Comparison of ENCODE assay signal across 31 cellular contexts in genomic region chr5:94314507-94315170, GRCh38.
DNase-seq lines count a peak whose midpoint lies in the region; ATAC-seq, FAIRE-seq and TF ChIP-seq lines count a peak whose summit lies in the region.
"Had no signal": no experiment of that assay in that cellular context is flagged by ENCODE, and none has a peak within 500 bp of the region (broad histone marks: within the 10 kb centered on the region; RNA-seq: fewer than 3 reads in every experiment).

No MANE protein-coding gene starts in this region.

- 58% methylated on average over 7 of the region's 7 CpGs for WGBS in GM12878 (ENCODE audit: insufficient coverage, insufficient replicate concordance, low lambda C conversion rate, missing lambda C conversion rate)
- 79 to 88% (median 85%) methylated on average over 7 of the region's 7 CpGs for WGBS in stomach, 5 donors

- H3K4me1 Mint-ChIP-seq in activated T-cell treated with anti-CD3 and anti-CD28 coated beads, Interleukin-2, amount 50 U/mL, for 24 hours (ENCODE audit: low read depth): no peaks in the 10 kb centered on the region
- no peaks in the 10 kb centered on the region for H3K4me1 Mint-ChIP-seq in activated CD4-positive, alpha-beta T cell treated with anti-CD3 and anti-CD28 coated beads for 36 hours
- H3K4me1 Mint-ChIP-seq: nephron had no signal

- H3K27ac ChIP-seq in GM12878 (ENCODE audit: control insufficient read depth, insufficient read depth): no peak overlapping the region
- H3K27ac ChIP-seq in stomach: no peak overlapping the region
- H3K27ac ChIP-seq: heart left ventricle, RWPE1, thyroid gland had no signal

- ATAC-seq in GM12878 (no peak), sciatic nerve (peak; percentile 60)
- ATAC-seq in activated CD4-positive, alpha-beta T cell treated with anti-CD3 and anti-CD28 coated beads for 36 hours: no peak
- ATAC-seq: activated T-cell treated with anti-CD3 and anti-CD28 coated beads, Interleukin-2, amount 50 U/mL, for 4 hours; CD8-positive, alpha-beta T cell; heart left ventricle; mucosa of descending colon; stimulated activated naive CD8-positive, alpha-beta T cell treated with anti-CD3 and anti-CD28 coated beads, Interleukin-15, Interleukin-2, amounts not matched to agents 100 U/mL and 50 U/mL, for 24 hours had no signal

- SMC1A ChIA-PET in GM12878 (lab: Charles Lee; ENCODE audit: uncharacterized antibody, unreplicated experiment): interaction anchor here (0.7 to 0.8 kb wide), 2 partner anchors 32 to 1231 kb away, joined by 3 to 4 read pairs; no protein-coding TSS in a partner anchor

- H4K20me1 ChIP-seq in GM12878 (ENCODE audit: control insufficient read depth, insufficient read depth): no peaks in the 10 kb centered on the region

- no peak overlapping the region for H3K9ac ChIP-seq in GM12878 (ENCODE audit: control insufficient read depth, insufficient read depth, low read length)

- no peak overlapping the region for H3K27ac Mint-ChIP-seq in activated T-cell treated with anti-CD3 and anti-CD28 coated beads, Interleukin-2, amount 50 U/mL, for 24 hours
- no peak overlapping the region for H3K27ac Mint-ChIP-seq in activated CD4-positive, alpha-beta T cell treated with anti-CD3 and anti-CD28 coated beads for 36 hours
- H3K27ac Mint-ChIP-seq: CD8-positive, alpha-beta T cell; nephron had no signal

- H3K36me3 ChIP-seq in GM12878 (ENCODE audit: control insufficient read depth in 2 of 2, insufficient read depth in 2 of 2, low read length in 1 of 2) (no peaks in the 10 kb centered on the region), stomach (no peaks in the 10 kb centered on the region)
- H3K36me3 ChIP-seq: heart left ventricle, thyroid gland had no signal

- H3K36me3 Mint-ChIP-seq in activated T-cell treated with anti-CD3 and anti-CD28 coated beads, Interleukin-2, amount 50 U/mL, for 24 hours (ENCODE audit: low read depth): no peaks in the 10 kb centered on the region
- H3K36me3 Mint-ChIP-seq in activated CD4-positive, alpha-beta T cell treated with anti-CD3 and anti-CD28 coated beads for 36 hours (ENCODE audit: low read depth): no peaks in the 10 kb centered on the region
- H3K36me3 Mint-ChIP-seq: CD8-positive, alpha-beta T cell had no signal

- H3K27me3 Mint-ChIP-seq in activated T-cell treated with anti-CD3 and anti-CD28 coated beads, Interleukin-2, amount 50 U/mL, for 24 hours: no peaks in the 10 kb centered on the region
- H3K27me3 Mint-ChIP-seq in activated CD4-positive, alpha-beta T cell treated with anti-CD3 and anti-CD28 coated beads for 36 hours: no peaks in the 10 kb centered on the region

- H3K9me3 ChIP-seq in GM12878 (replicated peaks; ENCODE audit: control insufficient read depth, insufficient read depth, low read length) (no peaks in the 10 kb centered on the region), stomach (no peaks in the 10 kb centered on the region)
- H3K9me3 ChIP-seq: heart left ventricle, mucosa of descending colon, thyroid gland had no signal

- H3K4me1 ChIP-seq in GM12878 (ENCODE audit: control insufficient read depth, insufficient read depth, low read length) (no peaks in the 10 kb centered on the region), stomach (no peaks in the 10 kb centered on the region)
- H3K4me1 ChIP-seq: thyroid gland had no signal

- CTCF ChIA-PET in GM12878 (lab: Yijun Ruan, JAX): no interaction called here
- CTCF ChIA-PET in activated CD4-positive, alpha-beta T cell treated with anti-CD3 and anti-CD28 coated beads for 36 hours (lab: Charles Lee): no interaction called here

- BruUV-seq in GM12878 (replicated peaks; lab: Mats Ljungman, UMichigan): no TSS peak

- no peak overlapping the region for H3K4me3 Mint-ChIP-seq in activated T-cell treated with anti-CD3 and anti-CD28 coated beads, Interleukin-2, amount 50 U/mL, for 24 hours
- no peak overlapping the region for H3K4me3 Mint-ChIP-seq in activated CD4-positive, alpha-beta T cell treated with anti-CD3 and anti-CD28 coated beads for 36 hours
- H3K4me3 Mint-ChIP-seq: activated T-cell treated with anti-CD3 and anti-CD28 coated beads, Interleukin-2, amount 50 U/mL, for 4 hours; CD8-positive, alpha-beta T cell; nephron had no signal

- TF ChIP-seq CTCF in GM12878 (IDR thresholded peaks at IDR 0.05 in 2 of 3, conservative IDR thresholded peaks at IDR 0.05 in 1 of 3; ENCODE audit: control insufficient read depth in 2 of 3, extremely low read depth in 1 of 3, insufficient read depth in 1 of 3, low read depth in 3 of 3, low read length in 3 of 3): no peak
- no peak for TF ChIP-seq CTCF in stomach (IDR thresholded peaks at IDR 0.05)

- TF ChIP-seq POLR2A in GM12878 (IDR thresholded peaks at IDR 0.05; ENCODE audit: low read depth, low read length) (no peak), stomach (IDR thresholded peaks at IDR 0.05) (no peak)

- TF ChIP-seq EP300 in GM12878 (IDR thresholded peaks at IDR 0.05; ENCODE audit: borderline replicate concordance in 1 of 2, control insufficient read depth in 1 of 2, low read depth in 2 of 2, low read length in 2 of 2) (no peak), stomach (IDR thresholded peaks at IDR 0.05) (no peak)

- TF ChIP-seq RAD21 in GM12878 (IDR thresholded peaks at IDR 0.05; ENCODE audit: insufficient read depth, low read depth, low read length): no peak

- no peak overlapping the region for H3K4me3 ChIP-seq in GM12878
- no peak overlapping the region for H3K4me3 ChIP-seq in stomach
- H3K4me3 ChIP-seq: heart left ventricle, lung, mucosa of descending colon, thyroid gland had no signal

- H3K27me3 ChIP-seq in GM12878 (replicated peaks in 1 of 2; ENCODE audit: control insufficient read depth in 2 of 2, insufficient read depth in 2 of 2, low read length in 1 of 2): no peaks in the 10 kb centered on the region
- H3K27me3 ChIP-seq in stomach: no peaks in the 10 kb centered on the region
- H3K27me3 ChIP-seq: heart left ventricle, thyroid gland had no signal

- no peak overlapping the region for H2AFZ ChIP-seq in GM12878 (ENCODE audit: control insufficient read depth, low read depth, low read length)

- H3K79me2 ChIP-seq in GM12878 (ENCODE audit: control insufficient read depth, insufficient read depth, low read length): no peaks in the 10 kb centered on the region

- in situ Hi-C loops in GM12878 (cut with MboI): no loop called here

- FAIRE-seq in GM12878 (lab: Jason Lieb, UNC): no peak
- FAIRE-seq: A204.1, astrocyte, G401.6 had no signal

- POLR2A ChIA-PET in GM12878 (lab: Charles Lee): no interaction called here
- POLR2A ChIA-PET in activated CD4-positive, alpha-beta T cell treated with anti-CD3 and anti-CD28 coated beads for 36 hours (lab: Charles Lee): no interaction called here

- RAD21 ChIA-PET in GM12878 (lab: Charles Lee; ENCODE audit: unreplicated experiment): no interaction called here

- DNase-seq in NCI-H748 (lab: John Stamatoyannopoulos, UW; ENCODE audit: unreplicated experiment) (peak; percentile 16), NCI-H748 treated with DMSO at 0.1 percent for 48 hours (lab: John Stamatoyannopoulos, UW) (no peak), GM12878 (ENCODE audit: low read depth, low spot score) (no peak), globus pallidus (ENCODE audit: low spot score) (peak; percentile 19), sciatic nerve (ENCODE audit: low spot score) (no peak), stomach (no peak)
- DNase-seq in activated T-cell treated with anti-CD3 and anti-CD28 coated beads, Interleukin-2, amount 50 U/mL, for 24 hours: no peak
- DNase-seq in activated CD4-positive, alpha-beta T cell treated with anti-CD3 and anti-CD28 coated beads for 36 hours: no peak
- DNase-seq: activated CD4-positive, alpha-beta T cell treated with anti-CD3 and anti-CD28 coated beads for 1 hour; activated gamma-delta T cell treated with Interleukin-2 at 50 U/mL for 16 hours; activated T-cell treated with anti-CD3 and anti-CD28 coated beads, Interleukin-2, amount 50 U/mL, for 4 hours; AML-193; CD8-positive, alpha-beta T cell; cerebellar nuclear complex; DMS153; H7; heart left ventricle; kidney glomerular epithelial cell; mucosa of descending colon; NCI-H1092 treated with DMSO at 0.1 percent for 48 hours; NCI-H187; NCI-H69; stimulated activated naive CD8-positive, alpha-beta T cell treated with anti-CD3 and anti-CD28 coated beads, Interleukin-15, Interleukin-2, amounts not matched to agents 100 U/mL and 50 U/mL, for 24 hours; T-helper 2 cell; thyroid gland had no signal

- no peaks in the 10 kb centered on the region for H3K9me3 Mint-ChIP-seq in activated T-cell treated with anti-CD3 and anti-CD28 coated beads, Interleukin-2, amount 50 U/mL, for 24 hours
- H3K9me3 Mint-ChIP-seq in activated CD4-positive, alpha-beta T cell treated with anti-CD3 and anti-CD28 coated beads for 36 hours (ENCODE audit: low read depth): no peaks in the 10 kb centered on the region
- H3K9me3 Mint-ChIP-seq: activated T-cell treated with anti-CD3 and anti-CD28 coated beads, Interleukin-2, amount 50 U/mL, for 4 hours; CD8-positive, alpha-beta T cell; nephron had no signal

- intact Hi-C loops in GM12878 (cut with micrococcal nuclease; ENCODE audit: unreplicated experiment): no loop called here
- intact Hi-C loops in sciatic nerve (cut with DNase I): no loop called here
- intact Hi-C loops in stomach (cut with DNase I; ENCODE audit: low total_unique reads): no loop called here
- intact Hi-C loops in activated CD4-positive, alpha-beta T cell treated with anti-CD3 and anti-CD28 coated beads for 36 hours (cut with DNase I, micrococcal nuclease): no loop called here

- no peak overlapping the region for H3K4me2 ChIP-seq in GM12878 (ENCODE audit: control insufficient read depth, insufficient read depth)

TF ChIP-seq in GM12878, 131 proteins besides CTCF, POLR2A, EP300 and RAD21 (continues in another document):
- TF ChIP-seq, protein P1, sequence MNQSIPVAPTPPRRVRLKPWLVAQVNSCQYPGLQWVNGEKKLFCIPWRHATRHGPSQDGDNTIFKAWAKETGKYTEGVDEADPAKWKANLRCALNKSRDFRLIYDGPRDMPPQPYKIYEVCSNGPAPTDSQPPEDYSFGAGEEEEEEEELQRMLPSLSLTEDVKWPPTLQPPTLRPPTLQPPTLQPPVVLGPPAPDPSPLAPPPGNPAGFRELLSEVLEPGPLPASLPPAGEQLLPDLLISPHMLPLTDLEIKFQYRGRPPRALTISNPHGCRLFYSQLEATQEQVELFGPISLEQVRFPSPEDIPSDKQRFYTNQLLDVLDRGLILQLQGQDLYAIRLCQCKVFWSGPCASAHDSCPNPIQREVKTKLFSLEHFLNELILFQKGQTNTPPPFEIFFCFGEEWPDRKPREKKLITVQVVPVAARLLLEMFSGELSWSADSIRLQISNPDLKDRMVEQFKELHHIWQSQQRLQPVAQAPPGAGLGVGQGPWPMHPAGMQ (IDR thresholded peaks at IDR 0.05; ENCODE audit: borderline replicate concordance): no peak
- TF ChIP-seq EZH2 (IDR thresholded peaks at IDR 0.05; ENCODE audit: borderline replicate concordance, control insufficient read depth, low read depth, low read length): no peak
- no peak for TF ChIP-seq SIN3A (IDR thresholded peaks at IDR 0.05; ENCODE audit: low read depth, low read length)
- no peak for TF ChIP-seq TCF7 (IDR thresholded peaks at IDR 0.05; ENCODE audit: borderline replicate concordance)
- no peak for TF ChIP-seq IRF4 (IDR thresholded peaks at IDR 0.05; ENCODE audit: low read depth, low read length)
- TF ChIP-seq RBBP5 (conservative IDR thresholded peaks at IDR 0.05): no peak
- no peak for TF ChIP-seq TCF3 (IDR thresholded peaks at IDR 0.05; ENCODE audit: borderline replicate concordance, insufficient read depth, low read depth, low read length)
- TF ChIP-seq IKZF2 (IDR thresholded peaks at IDR 0.05): no peak

Comparison
In these comparisons a context has a peak if more than half of its experiments do, and no peak if none do; other contexts are left out.
1. DNase-seq: peak in NCI-H748 (single experiment) and globus pallidus (single experiment); none in NCI-H748 treated with DMSO at 0.1 percent for 48 hours (single experiment), GM12878 (single experiment), sciatic nerve (single experiment), activated T-cell treated with anti-CD3 and anti-CD28 coated beads, Interleukin-2, amount 50 U/mL, for 24 hours (single experiment), stomach (single experiment) and activated CD4-positive, alpha-beta T cell treated with anti-CD3 and anti-CD28 coated beads for 36 hours (single experiment).